In genomic region chr1:2312589-2313301, GRCh38 we compare ENCODE assay signal across 10 cellular contexts.
DNase-seq lines count a peak whose midpoint lies in the region; ATAC-seq and TF ChIP-seq lines count a peak whose summit lies in the region.
"Had no signal": no experiment of that assay in that cellular context is flagged by ENCODE, and none has a peak within 500 bp of the region (broad histone marks: within the 10 kb centered on the region; RNA-seq: fewer than 3 reads in every experiment).

No MANE protein-coding gene starts in this region.

- H3K36me3 ChIP-seq in HEK293 (ENCODE audit: control insufficient read depth in 2 of 2, insufficient read depth in 1 of 2, low read length in 2 of 2) (peaks cover 0 to 20% of the 10 kb centered on the region in 2 experiments; a peak in 1 of 3 replicates), adipocyte (ENCODE audit: control insufficient read depth, insufficient read depth, low read length, severe bottlenecking) (peaks cover 16% of the 10 kb centered on the region), right lobe of liver (peaks cover 0 to 14% (median 5%) of the 10 kb centered on the region in 4 donors), stomach (peaks cover 14 to 15% (median 15%) of the 10 kb centered on the region in 4 donors), WERI-Rb-1 (peaks cover 12% of the 10 kb centered on the region)

- H3K4me3 ChIP-seq in HEK293 (ENCODE audit: low read depth, low read length) (no peak overlapping the region), adipocyte (ENCODE audit: low read length) (no peak overlapping the region), right lobe of liver (no peak overlapping the region), stomach (no peak overlapping the region), WERI-Rb-1 (ENCODE audit: low read depth, low read length) (no peak overlapping the region)

- H3K27ac ChIP-seq in HEK293 (ENCODE audit: extremely low read depth, low read depth, low read length) (no peak overlapping the region), right lobe of liver (peak overlapping the region in 2 of 3 donors; percentile 15 to 62), stomach (peak overlapping the region; percentile 73 to 95 (median 91)), WERI-Rb-1 (no peak overlapping the region)

- no peaks in the 10 kb centered on the region for H3K27me3 ChIP-seq in adipocyte (replicated peaks; ENCODE audit: control insufficient read depth, insufficient read depth, low read length)
- H3K27me3 ChIP-seq in right lobe of liver, result no peaks in the 10 kb centered on the region
- peaks cover 0 to 12% (median 0%) of the 10 kb centered on the region in 3 donors for H3K27me3 ChIP-seq in stomach
- no peaks in the 10 kb centered on the region for H3K27me3 ChIP-seq in WERI-Rb-1 (ENCODE audit: insufficient read depth, low read depth, severe bottlenecking)

- TF ChIP-seq EP300 in stomach (IDR thresholded peaks at IDR 0.05), result peak; percentile 57

- TF ChIP-seq POLR2A in right lobe of liver (IDR thresholded peaks at IDR 0.05) (no peak), stomach (IDR thresholded peaks at IDR 0.05) (no peak)

- CTCF ChIA-PET in HEK293 (lab: Yijun Ruan, JAX), result interaction anchor here (0.6 to 1.1 kb wide), 3 partner anchors 17 to 242 kb away, joined by 3 to 5 read pairs (median 3); no protein-coding TSS in a partner anchor

- intact Hi-C loops in right lobe of liver (cut with DNase I), result loop anchor here in 1 of 2 donors (10.0 kb wide), 1 partner anchor 98 kb away; no protein-coding TSS in a partner anchor
- intact Hi-C loops in stomach (cut with DNase I; ENCODE audit: low total_unique reads), result no loop called here

- POLR2A ChIA-PET in HEK293 (lab: Yijun Ruan, JAX), result interaction anchor here (0.6 to 1.8 kb wide), 4 partner anchors 81 to 85 kb away, joined by 4 to 12 read pairs (median 6); no protein-coding TSS in a partner anchor

- 29% methylated on average over 1 of the region's 23 CpGs for WGBS in right lobe of liver (ENCODE audit: insufficient coverage, low coverage, low lambda C conversion rate, missing lambda C conversion rate)
- WGBS in stomach, 5 donors, result 40 to 58% (median 50%) methylated on average over 12 to 23 of the region's 23 CpGs

- peak; percentile 18 to 48 (median 46) for ATAC-seq in right lobe of liver

- TF ChIP-seq CTCF in HEK293 (tag by site-specific recombination; IDR thresholded peaks at IDR 0.05) (no peak), right lobe of liver (IDR thresholded peaks at IDR 0.05) (no peak), stomach (IDR thresholded peaks at IDR 0.05) (no peak), WERI-Rb-1 (IDR thresholded peaks at IDR 0.05; ENCODE audit: low read depth, low read length) (no peak)

- H3K9ac ChIP-seq in adipocyte (ENCODE audit: low read length), result no peak overlapping the region

- H3K9me3 ChIP-seq in HEK293 (ENCODE audit: control insufficient read depth, insufficient read depth, low read depth, low read length) (no peaks in the 10 kb centered on the region), adipocyte (ENCODE audit: control insufficient read depth, low read length) (no peaks in the 10 kb centered on the region), right lobe of liver (no peaks in the 10 kb centered on the region), stomach (no peaks in the 10 kb centered on the region), WERI-Rb-1 (ENCODE audit: severe bottlenecking) (no peaks in the 10 kb centered on the region)

- peak; percentile 10 for DNase-seq in adipocyte (ENCODE audit: low read depth)
- peak in 1 of 3 donors; percentile 72 for DNase-seq in right lobe of liver
- DNase-seq in stomach, result peak; percentile 48
- no peak for DNase-seq in NCI-H2227 (lab: John Stamatoyannopoulos, UW; ENCODE audit: unreplicated experiment)
- no peak for DNase-seq in WERI-Rb-1
- no peak for DNase-seq in COLO668 (lab: John Stamatoyannopoulos, UW; ENCODE audit: unreplicated experiment)
- no peak for DNase-seq in NCI-H524 treated with DMSO at 0.1 percent for 48 hours (lab: John Stamatoyannopoulos, UW)
- DNase-seq: activated naive CD8-positive, alpha-beta T cell treated with anti-CD3 and anti-CD28 coated beads, Interleukin-2, amount 10 ng/mL, durations not matched to agents 7 days and 5 days; left cardiac atrium had no signal

- H3K4me1 ChIP-seq in HEK293 (ENCODE audit: control insufficient read depth, insufficient read depth, low read length), result peaks cover 13% of the 10 kb centered on the region
- H3K4me1 ChIP-seq in adipocyte (ENCODE audit: control insufficient read depth, insufficient read depth, low read length), result peaks cover 24% of the 10 kb centered on the region
- peaks cover 0 to 19% (median 2%) of the 10 kb centered on the region in 4 donors for H3K4me1 ChIP-seq in right lobe of liver
- H3K4me1 ChIP-seq in stomach, result peaks cover 47 to 68% (median 60%) of the 10 kb centered on the region in 4 donors

TF ChIP-seq in HEK293, 187 proteins besides CTCF, POLR2A, EP300 and RAD21 (continues in another document):
- no peak for TF ChIP-seq ZBTB20 (tag by site-specific recombination; IDR thresholded peaks at IDR 0.05)
- no peak for TF ChIP-seq ZNF645 (tag by site-specific recombination; IDR thresholded peaks at IDR 0.05)
- peak; percentile 40; the same call in 1 of the 2 replicates for TF ChIP-seq HIC1 (tag by site-specific recombination; IDR thresholded peaks at IDR 0.05)
- TF ChIP-seq EGR2 (tag by site-specific recombination; IDR thresholded peaks at IDR 0.05; ENCODE audit: low read depth), result 0 out of 2 replicates have a peak, but pooled peaks have one; percentile 40
- TF ChIP-seq ZNF423 (tag by site-specific recombination; IDR thresholded peaks at IDR 0.05), result no peak
- no peak for TF ChIP-seq TRIM28 (IDR thresholded peaks at IDR 0.05; ENCODE audit: borderline replicate concordance, low read length)
- TF ChIP-seq MEIS1 (CRISPR knock-in tag; IDR thresholded peaks at IDR 0.05; ENCODE audit: borderline replicate concordance), result no peak
- peak; percentile 37 for TF ChIP-seq GLIS2 (tag by site-specific recombination; IDR thresholded peaks at IDR 0.05)
- TF ChIP-seq ZNF416 (tag by site-specific recombination; IDR thresholded peaks at IDR 0.05), result no peak
- TF ChIP-seq ELK4 (IDR thresholded peaks at IDR 0.05; ENCODE audit: borderline replicate concordance, low read depth, low read length), result no peak
- no peak for TF ChIP-seq HOXA7 (CRISPR knock-in tag; IDR thresholded peaks at IDR 0.05; ENCODE audit: borderline replicate concordance)
- TF ChIP-seq BCL11A (tag by site-specific recombination; IDR thresholded peaks at IDR 0.05; ENCODE audit: low read depth), result peak; percentile 88; the same call in 1 of the 2 replicates
- no peak for TF ChIP-seq KLF10 (tag by site-specific recombination; IDR thresholded peaks at IDR 0.05)
- no peak for TF ChIP-seq ZNF362 (tag by site-specific recombination; IDR thresholded peaks at IDR 0.05)
- TF ChIP-seq ZFHX2 (tag by site-specific recombination; conservative IDR thresholded peaks at IDR 0.05), result peak; percentile 59
- peak; percentile 84 for TF ChIP-seq BCL11B (tag by site-specific recombination; IDR thresholded peaks at IDR 0.05; ENCODE audit: low read depth)
- no peak for TF ChIP-seq ZFP3 (tag by site-specific recombination; IDR thresholded peaks at IDR 0.05; ENCODE audit: low read depth)

Comparison
In these comparisons a context has a peak if more than half of its experiments do, and no peak if none do; other contexts are left out.
1. H3K27ac ChIP-seq: peak in right lobe of liver (2 of 3) and stomach (5 of 5); none in HEK293 (single experiment) and WERI-Rb-1 (single experiment).
2. DNase-seq: peak in adipocyte (single experiment) and stomach (single experiment); none in NCI-H2227 (single experiment), WERI-Rb-1 (single experiment), COLO668 (single experiment) and NCI-H524 treated with DMSO at 0.1 percent for 48 hours (single experiment).